Comparison of ENCODE assay signal across 1 cellular context in the genomic region with DNA sequence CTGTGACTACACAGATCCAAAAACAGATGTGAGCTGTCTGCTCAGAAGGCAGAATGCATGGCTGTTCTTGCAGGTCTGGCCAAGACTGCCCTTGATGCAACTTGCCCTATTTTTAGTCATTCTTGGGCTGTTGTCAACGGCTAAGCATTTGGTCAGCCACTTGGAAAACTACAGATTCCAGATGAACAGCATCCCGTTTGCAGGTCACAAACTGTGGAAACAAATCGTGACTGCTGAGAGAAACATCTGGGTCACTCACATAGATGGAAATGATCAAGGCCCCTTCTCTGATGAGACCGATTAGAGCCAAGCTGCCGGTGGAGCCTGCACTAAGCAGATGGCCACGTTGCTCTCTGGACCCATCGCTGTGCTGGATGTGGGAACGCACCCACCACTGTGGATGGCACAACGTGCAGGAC.
TF ChIP-seq lines count a peak whose summit lies in the region.

No MANE protein-coding gene starts in this region.

TF ChIP-seq in IMR-90, 13 proteins besides CTCF, POLR2A, EP300 and RAD21 (continued from another document):
- TF ChIP-seq ELK1 (IDR thresholded peaks at IDR 0.05; ENCODE audit: borderline replicate concordance, low read depth, low read length) = no peak
- no peak for TF ChIP-seq RCOR1 (IDR thresholded peaks at IDR 0.05; ENCODE audit: insufficient replicate concordance, low read length)
- no peak for TF ChIP-seq FOS (IDR thresholded peaks at IDR 0.05; ENCODE audit: low read depth, low read length)
- TF ChIP-seq NFE2L2 (IDR thresholded peaks at IDR 0.05; ENCODE audit: low read depth, low read length) = no peak
- TF ChIP-seq MAZ (IDR thresholded peaks at IDR 0.05; ENCODE audit: borderline replicate concordance, low read depth, low read length) = no peak
